In the genomic region with DNA sequence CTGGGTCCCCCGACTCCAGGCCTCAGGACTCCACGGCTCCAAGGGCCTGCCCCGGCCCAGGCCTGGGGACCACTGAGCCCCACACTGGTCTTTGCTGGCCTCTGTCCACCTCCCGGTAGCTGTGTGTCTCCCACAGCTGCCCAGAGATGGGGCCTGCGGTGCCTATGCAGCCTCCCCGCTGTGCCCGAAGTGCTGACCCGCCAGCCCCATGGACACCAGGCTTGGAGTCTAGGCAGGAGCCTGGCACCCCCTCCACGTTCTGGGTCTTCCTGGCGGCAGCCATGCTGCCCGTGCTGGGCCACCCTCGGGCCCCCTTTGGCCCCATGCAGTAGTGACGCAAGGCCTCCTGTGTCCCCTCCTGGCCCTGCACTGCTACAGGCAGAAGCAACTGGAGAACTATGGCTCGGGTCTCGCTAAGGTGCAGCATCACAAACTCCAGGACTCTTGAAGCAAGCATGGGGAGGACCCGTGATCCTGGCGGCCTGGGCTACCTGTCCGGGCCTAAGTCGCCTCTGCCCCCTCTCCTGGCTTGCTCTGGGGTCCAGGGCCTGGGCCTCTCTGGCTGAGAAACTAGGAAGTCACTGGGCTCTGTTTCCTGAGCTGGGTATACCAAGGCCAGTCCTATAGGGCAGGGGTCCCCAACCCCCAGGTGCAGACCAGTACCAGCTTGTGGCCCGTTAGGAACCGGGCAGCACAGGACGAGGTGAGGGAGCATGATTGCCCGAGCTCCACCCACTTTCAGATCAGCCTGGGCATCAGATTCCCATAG, we compare ENCODE assay signal across 6 cellular contexts. TPM values are rescaled to one million over a fixed set of nuclear protein-coding genes. Genes with fewer than 3 reads are reported as not detected.
A peak's percentile ranks its signal among the peaks of the same experiment; 100 is the strongest.
DNase-seq lines count a peak whose midpoint lies in the region; ATAC-seq and TF ChIP-seq lines count a peak whose summit lies in the region.

No MANE protein-coding gene starts in this region.

- peak overlapping the region; percentile 70 to 96 for H3K9ac ChIP-seq in liver (ENCODE audit: low read depth in 1 of 2, low read length in 2 of 2)

- peak overlapping the region; percentile 84 for H3K4me3 Mint-ChIP-seq in activated CD8-positive, alpha-beta T cell treated with anti-CD3 and anti-CD28 coated beads for 36 hours

- ATAC-seq in HG02571 (IDR thresholded peaks at IDR 0.05; ENCODE audit: unreplicated experiment) = peak; percentile 6
- ATAC-seq in activated CD8-positive, alpha-beta T cell treated with anti-CD3 and anti-CD28 coated beads for 36 hours = peak; percentile 6

- DNase-seq in activated CD8-positive, alpha-beta T cell treated with anti-CD3 and anti-CD28 coated beads for 36 hours = no peak
- no peak for DNase-seq in kidney tubule cell (ENCODE audit: low spot score)
- no peak for DNase-seq in activated CD4-positive, CD25-positive, alpha-beta regulatory T cell treated with anti-CD3 and anti-CD28 coated beads, Interleukin-2, amount 50 U/mL, for 72 hours
- no peak for DNase-seq in islet precursor cell

- intact Hi-C loops in activated CD8-positive, alpha-beta T cell treated with anti-CD3 and anti-CD28 coated beads for 36 hours (cut with micrococcal nuclease) = no loop called here

- peaks cover 13% of the 10 kb centered on the region for H3K4me1 Mint-ChIP-seq in activated CD8-positive, alpha-beta T cell treated with anti-CD3 and anti-CD28 coated beads for 36 hours (ENCODE audit: low read depth)

- no peaks in the 10 kb centered on the region for H3K9me3 ChIP-seq in liver (ENCODE audit: control insufficient read depth in 4 of 4, low read length in 3 of 4)

- H3K27me3 ChIP-seq in liver (ENCODE audit: control insufficient read depth in 4 of 4, insufficient read depth in 4 of 4, low read length in 3 of 4) = no peaks in the 10 kb centered on the region

- H3K36me3 Mint-ChIP-seq in activated CD8-positive, alpha-beta T cell treated with anti-CD3 and anti-CD28 coated beads for 36 hours (ENCODE audit: low read depth) = peaks cover 22% of the 10 kb centered on the region

- H3K9me3 Mint-ChIP-seq in activated CD8-positive, alpha-beta T cell treated with anti-CD3 and anti-CD28 coated beads for 36 hours = no peaks in the 10 kb centered on the region

- TF ChIP-seq RAD21 in liver (IDR thresholded peaks at IDR 0.05) = no peak

- POLR2A ChIA-PET in activated CD8-positive, alpha-beta T cell treated with anti-CD3 and anti-CD28 coated beads for 36 hours (lab: Charles Lee) = interaction anchor here (0.8 to 3.4 kb wide), 4 partner anchors 11 to 107 kb away, joined by 3 to 34 read pairs (median 4); no protein-coding TSS in a partner anchor

- peak overlapping the region; percentile 94 to 95 for H3K27ac ChIP-seq in liver (ENCODE audit: low read depth in 1 of 2, low read length in 2 of 2)

- no peak for TF ChIP-seq CTCF in activated CD8-positive, alpha-beta T cell treated with anti-CD3 and anti-CD28 coated beads for 36 hours (IDR thresholded peaks at IDR 0.05)
- TF ChIP-seq CTCF in liver (IDR thresholded peaks at IDR 0.05; ENCODE audit: low read depth, low read length, missing input control) = no peak

- H3K4me3 ChIP-seq in liver (ENCODE audit: low read depth in 1 of 3, low read length in 3 of 3) = peak overlapping the region; percentile 90 to 94 (median 92)

- H3K27me3 Mint-ChIP-seq in activated CD8-positive, alpha-beta T cell treated with anti-CD3 and anti-CD28 coated beads for 36 hours = no peaks in the 10 kb centered on the region

- H3K36me3 ChIP-seq in liver (ENCODE audit: control insufficient read depth in 4 of 4, insufficient read depth in 3 of 4, low read depth in 1 of 4, low read length in 3 of 4) = peaks cover 5 to 18% (median 14%) of the 10 kb centered on the region in 4 donors

- WGBS in liver = 65% methylated on average over 23 of the region's 23 CpGs

- CTCF ChIA-PET in activated CD8-positive, alpha-beta T cell treated with anti-CD3 and anti-CD28 coated beads for 36 hours (lab: Charles Lee) = interaction anchor here (1.4 to 1.6 kb wide), 2 partner anchors 9 to 72 kb away, joined by 5 read pairs; no protein-coding TSS in a partner anchor

- H3K27ac Mint-ChIP-seq in activated CD8-positive, alpha-beta T cell treated with anti-CD3 and anti-CD28 coated beads for 36 hours = peak overlapping the region; percentile 83

- peaks cover 8 to 19% (median 16%) of the 10 kb centered on the region in 4 donors for H3K4me1 ChIP-seq in liver (ENCODE audit: control insufficient read depth in 4 of 4, insufficient read depth in 4 of 4, low read length in 3 of 4)

TF ChIP-seq in liver, 16 proteins besides CTCF, POLR2A, EP300 and RAD21:
- TF ChIP-seq, protein P1, sequence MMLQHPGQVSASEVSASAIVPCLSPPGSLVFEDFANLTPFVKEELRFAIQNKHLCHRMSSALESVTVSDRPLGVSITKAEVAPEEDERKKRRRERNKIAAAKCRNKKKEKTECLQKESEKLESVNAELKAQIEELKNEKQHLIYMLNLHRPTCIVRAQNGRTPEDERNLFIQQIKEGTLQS (IDR thresholded peaks at IDR 0.05) = no peak
- TF ChIP-seq TAF1 (conservative IDR thresholded peaks at IDR 0.05) = no peak
- TF ChIP-seq HNF4G (IDR thresholded peaks at IDR 0.05) = no peak
- TF ChIP-seq GABPA (IDR thresholded peaks at IDR 0.05 in 1 of 2, conservative IDR thresholded peaks at IDR 0.05 in 1 of 2) = no peak
- no peak for TF ChIP-seq FOXA1 (IDR thresholded peaks at IDR 0.05)
- TF ChIP-seq JUND (IDR thresholded peaks at IDR 0.05) = no peak
- TF ChIP-seq, protein P2, sequence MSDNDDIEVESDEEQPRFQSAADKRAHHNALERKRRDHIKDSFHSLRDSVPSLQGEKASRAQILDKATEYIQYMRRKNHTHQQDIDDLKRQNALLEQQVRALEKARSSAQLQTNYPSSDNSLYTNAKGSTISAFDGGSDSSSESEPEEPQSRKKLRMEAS (IDR thresholded peaks at IDR 0.05) = no peak
- TF ChIP-seq, protein P3, sequence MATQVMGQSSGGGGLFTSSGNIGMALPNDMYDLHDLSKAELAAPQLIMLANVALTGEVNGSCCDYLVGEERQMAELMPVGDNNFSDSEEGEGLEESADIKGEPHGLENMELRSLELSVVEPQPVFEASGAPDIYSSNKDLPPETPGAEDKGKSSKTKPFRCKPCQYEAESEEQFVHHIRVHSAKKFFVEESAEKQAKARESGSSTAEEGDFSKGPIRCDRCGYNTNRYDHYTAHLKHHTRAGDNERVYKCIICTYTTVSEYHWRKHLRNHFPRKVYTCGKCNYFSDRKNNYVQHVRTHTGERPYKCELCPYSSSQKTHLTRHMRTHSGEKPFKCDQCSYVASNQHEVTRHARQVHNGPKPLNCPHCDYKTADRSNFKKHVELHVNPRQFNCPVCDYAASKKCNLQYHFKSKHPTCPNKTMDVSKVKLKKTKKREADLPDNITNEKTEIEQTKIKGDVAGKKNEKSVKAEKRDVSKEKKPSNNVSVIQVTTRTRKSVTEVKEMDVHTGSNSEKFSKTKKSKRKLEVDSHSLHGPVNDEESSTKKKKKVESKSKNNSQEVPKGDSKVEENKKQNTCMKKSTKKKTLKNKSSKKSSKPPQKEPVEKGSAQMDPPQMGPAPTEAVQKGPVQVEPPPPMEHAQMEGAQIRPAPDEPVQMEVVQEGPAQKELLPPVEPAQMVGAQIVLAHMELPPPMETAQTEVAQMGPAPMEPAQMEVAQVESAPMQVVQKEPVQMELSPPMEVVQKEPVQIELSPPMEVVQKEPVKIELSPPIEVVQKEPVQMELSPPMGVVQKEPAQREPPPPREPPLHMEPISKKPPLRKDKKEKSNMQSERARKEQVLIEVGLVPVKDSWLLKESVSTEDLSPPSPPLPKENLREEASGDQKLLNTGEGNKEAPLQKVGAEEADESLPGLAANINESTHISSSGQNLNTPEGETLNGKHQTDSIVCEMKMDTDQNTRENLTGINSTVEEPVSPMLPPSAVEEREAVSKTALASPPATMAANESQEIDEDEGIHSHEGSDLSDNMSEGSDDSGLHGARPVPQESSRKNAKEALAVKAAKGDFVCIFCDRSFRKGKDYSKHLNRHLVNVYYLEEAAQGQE (IDR thresholded peaks at IDR 0.05) = no peak
- no peak for TF ChIP-seq SP1 (IDR thresholded peaks at IDR 0.05)
- TF ChIP-seq HNF4A (conservative IDR thresholded peaks at IDR 0.05) = no peak
- TF ChIP-seq EGR1 (IDR thresholded peaks at IDR 0.05; ENCODE audit: low read depth in 2 of 2) = no peak
- TF ChIP-seq, protein P4, sequence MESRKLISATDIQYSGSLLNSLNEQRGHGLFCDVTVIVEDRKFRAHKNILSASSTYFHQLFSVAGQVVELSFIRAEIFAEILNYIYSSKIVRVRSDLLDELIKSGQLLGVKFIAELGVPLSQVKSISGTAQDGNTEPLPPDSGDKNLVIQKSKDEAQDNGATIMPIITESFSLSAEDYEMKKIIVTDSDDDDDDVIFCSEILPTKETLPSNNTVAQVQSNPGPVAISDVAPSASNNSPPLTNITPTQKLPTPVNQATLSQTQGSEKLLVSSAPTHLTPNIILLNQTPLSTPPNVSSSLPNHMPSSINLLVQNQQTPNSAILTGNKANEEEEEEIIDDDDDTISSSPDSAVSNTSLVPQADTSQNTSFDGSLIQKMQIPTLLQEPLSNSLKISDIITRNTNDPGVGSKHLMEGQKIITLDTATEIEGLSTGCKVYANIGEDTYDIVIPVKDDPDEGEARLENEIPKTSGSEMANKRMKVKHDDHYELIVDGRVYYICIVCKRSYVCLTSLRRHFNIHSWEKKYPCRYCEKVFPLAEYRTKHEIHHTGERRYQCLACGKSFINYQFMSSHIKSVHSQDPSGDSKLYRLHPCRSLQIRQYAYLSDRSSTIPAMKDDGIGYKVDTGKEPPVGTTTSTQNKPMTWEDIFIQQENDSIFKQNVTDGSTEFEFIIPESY (IDR thresholded peaks at IDR 0.05) = no peak
- TF ChIP-seq YY1 (IDR thresholded peaks at IDR 0.05) = no peak
- TF ChIP-seq FOXA2 (IDR thresholded peaks at IDR 0.05) = no peak
- no peak for TF ChIP-seq NR2F2 (IDR thresholded peaks at IDR 0.05)

RNA-seq across cellular contexts. Expression of gene MYL5, which starts 0.9 kb away (rescaled TPM):
- total RNA-seq in activated CD8-positive, alpha-beta T cell treated with anti-CD3 and anti-CD28 coated beads for 36 hours = 10 to 100 TPM; 14.7 to 17.8 TPM
- total RNA-seq in liver = 1 to 10 TPM; 2.4 to 4.6 TPM
- polyA plus RNA-seq in liver = 1 to 10 TPM; 4.8 to 5.0 TPM

RNA-seq across cellular contexts. Expression of gene ATP5ME, which starts 1.1 kb away (rescaled TPM):
- 100 to 1,000 TPM; 221 to 234 TPM for total RNA-seq in activated CD8-positive, alpha-beta T cell treated with anti-CD3 and anti-CD28 coated beads for 36 hours
- 10 to 100 TPM; 31.4 to 75.9 TPM for total RNA-seq in liver
- polyA plus RNA-seq in liver = 100 to 1,000 TPM; 263 to 621 TPM

RNA-seq across cellular contexts. Expression of gene SLC49A3, which starts 13.7 kb away (rescaled TPM):
- total RNA-seq in activated CD8-positive, alpha-beta T cell treated with anti-CD3 and anti-CD28 coated beads for 36 hours = under 1 TPM in 1 of 2 experiments, not detected in 1; 0.23 TPM
- 1 to 10 TPM; 1.6 to 2.5 TPM for total RNA-seq in liver
- 1 to 10 TPM in 1 of 2 donors, under 1 TPM in 1; 0.40 to 3.6 TPM for polyA plus RNA-seq in liver

RNA-seq across cellular contexts. Expression of gene PCGF3, which starts 30.4 kb away (rescaled TPM):
- 10 to 100 TPM; 23.9 to 25.6 TPM for total RNA-seq in activated CD8-positive, alpha-beta T cell treated with anti-CD3 and anti-CD28 coated beads for 36 hours
- 10 to 100 TPM; 17.2 to 23.3 TPM for total RNA-seq in liver
- polyA plus RNA-seq in liver = 10 to 100 TPM; 11.0 to 11.4 TPM

RNA-seq across cellular contexts. Expression of gene PDE6B, which starts 49.8 kb away (rescaled TPM):
- total RNA-seq in activated CD8-positive, alpha-beta T cell treated with anti-CD3 and anti-CD28 coated beads for 36 hours = 10 to 100 TPM; 11.4 to 13.9 TPM
- total RNA-seq in liver = 1 to 10 TPM in 1 of 2 donors, under 1 TPM in 1; 0.59 to 7.3 TPM
- polyA plus RNA-seq in liver = under 1 TPM; 0.28 to 0.40 TPM
